9 cellular contexts compared by ENCODE assay signal in the genomic region with DNA sequence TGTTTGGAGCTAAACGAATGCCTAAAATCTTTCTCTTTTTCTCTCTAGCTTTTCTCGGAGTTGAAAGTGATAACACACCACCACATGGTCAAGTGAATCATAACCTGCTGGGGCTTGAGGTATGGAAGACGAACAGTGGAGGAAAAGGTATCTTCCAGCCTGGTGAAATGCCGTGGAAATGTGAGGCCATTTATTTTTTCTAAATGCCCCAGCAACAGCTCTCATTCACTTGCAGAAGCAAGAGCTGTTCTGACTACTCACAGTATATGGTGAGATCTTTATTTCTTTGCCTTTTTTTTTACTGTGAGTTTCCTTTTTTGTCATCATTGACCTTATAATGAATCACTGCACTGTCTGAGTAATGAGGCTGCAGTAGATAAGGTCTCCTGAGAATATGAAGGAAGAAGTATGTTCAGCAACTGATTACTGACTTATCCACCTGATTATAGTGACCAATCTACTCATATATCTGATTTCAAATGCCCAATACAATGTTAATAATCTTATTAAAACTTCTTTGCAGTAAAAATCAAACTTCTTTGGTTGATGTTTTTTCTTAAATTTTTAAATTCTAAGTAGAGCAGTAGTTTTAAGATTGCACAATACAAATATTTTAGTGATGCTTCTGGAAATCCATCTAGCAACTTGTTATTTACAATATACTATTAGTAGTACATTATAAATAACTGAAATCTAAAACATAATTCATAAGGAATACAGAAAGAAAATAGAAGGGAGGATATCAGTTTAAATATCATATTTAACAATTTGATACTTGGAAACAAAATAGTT.
A peak's percentile ranks its signal among the peaks of the same experiment; 100 is the strongest.
DNase-seq lines count a peak whose midpoint lies in the region; ATAC-seq and TF ChIP-seq lines count a peak whose summit lies in the region.
"Had no signal": no experiment of that assay in that cellular context is flagged by ENCODE, and none has a peak within 500 bp of the region (broad histone marks: within the 10 kb centered on the region; RNA-seq: fewer than 3 reads in every experiment).

No MANE protein-coding gene starts in this region.

- H3K4me1 Mint-ChIP-seq in activated CD8-positive, alpha-beta T cell treated with anti-CD3 and anti-CD28 coated beads for 36 hours (ENCODE audit: low read depth): no peaks in the 10 kb centered on the region
- no peaks in the 10 kb centered on the region for H3K4me1 Mint-ChIP-seq in activated CD8-positive, alpha-beta T cell treated with anti-CD3 and anti-CD28 coated beads, Interleukin-2, amount 10 ng/mL, durations not matched to agents 7 days and 5 days (ENCODE audit: low read depth)
- peaks cover 19% of the 10 kb centered on the region for H3K4me1 Mint-ChIP-seq in stimulated activated memory B cell treated with anti-CD40 and anti-IgM and Interleukin-4, amounts not matched to agents 10 μg/mL and 1 μg/mL and 100 μg/mL, for 72 hours

- intact Hi-C loops in activated CD8-positive, alpha-beta T cell treated with anti-CD3 and anti-CD28 coated beads for 36 hours (cut with micrococcal nuclease): no loop called here

- H3K36me3 Mint-ChIP-seq in activated CD8-positive, alpha-beta T cell treated with anti-CD3 and anti-CD28 coated beads for 36 hours (ENCODE audit: low read depth): no peaks in the 10 kb centered on the region
- no peaks in the 10 kb centered on the region for H3K36me3 Mint-ChIP-seq in activated CD8-positive, alpha-beta T cell treated with anti-CD3 and anti-CD28 coated beads, Interleukin-2, amount 10 ng/mL, durations not matched to agents 7 days and 5 days (ENCODE audit: low read depth)
- H3K36me3 Mint-ChIP-seq in stimulated activated memory B cell treated with anti-CD40 and anti-IgM and Interleukin-4, amounts not matched to agents 10 μg/mL and 1 μg/mL and 100 μg/mL, for 72 hours: no peaks in the 10 kb centered on the region

- TF ChIP-seq CTCF in activated CD8-positive, alpha-beta T cell treated with anti-CD3 and anti-CD28 coated beads for 36 hours (IDR thresholded peaks at IDR 0.05): no peak

- ATAC-seq in activated CD8-positive, alpha-beta T cell treated with anti-CD3 and anti-CD28 coated beads for 36 hours: peak; percentile 75
- no peak for ATAC-seq in activated CD8-positive, alpha-beta T cell treated with anti-CD3 and anti-CD28 coated beads, Interleukin-2, amount 10 ng/mL, durations not matched to agents 7 days and 5 days
- peak; percentile 88 for ATAC-seq in HG03064 (IDR thresholded peaks at IDR 0.05; ENCODE audit: low read depth, unreplicated experiment)
- ATAC-seq in stimulated activated memory B cell treated with anti-CD40 and anti-IgM and Interleukin-4, amounts not matched to agents 10 μg/mL and 1 μg/mL and 100 μg/mL, for 72 hours: peak; percentile 92

- POLR2A ChIA-PET in activated CD8-positive, alpha-beta T cell treated with anti-CD3 and anti-CD28 coated beads for 36 hours (lab: Charles Lee): interaction anchor here (0.6 kb wide), 1 partner anchor 61 kb away, joined by 3 read pairs; no protein-coding TSS in a partner anchor
- POLR2A ChIA-PET in activated CD8-positive, alpha-beta T cell treated with anti-CD3 and anti-CD28 coated beads, Interleukin-2, amount 10 ng/mL, durations not matched to agents 7 days and 5 days (lab: Charles Lee): no interaction called here

- H3K27me3 Mint-ChIP-seq in activated CD8-positive, alpha-beta T cell treated with anti-CD3 and anti-CD28 coated beads for 36 hours: no peaks in the 10 kb centered on the region
- H3K27me3 Mint-ChIP-seq in activated CD8-positive, alpha-beta T cell treated with anti-CD3 and anti-CD28 coated beads, Interleukin-2, amount 10 ng/mL, durations not matched to agents 7 days and 5 days (ENCODE audit: low read depth): no peaks in the 10 kb centered on the region
- no peaks in the 10 kb centered on the region for H3K27me3 Mint-ChIP-seq in stimulated activated memory B cell treated with anti-CD40 and anti-IgM and Interleukin-4, amounts not matched to agents 10 μg/mL and 1 μg/mL and 100 μg/mL, for 72 hours

- H3K4me3 Mint-ChIP-seq in activated CD8-positive, alpha-beta T cell treated with anti-CD3 and anti-CD28 coated beads for 36 hours: no peak overlapping the region
- no peak overlapping the region for H3K4me3 Mint-ChIP-seq in activated CD8-positive, alpha-beta T cell treated with anti-CD3 and anti-CD28 coated beads, Interleukin-2, amount 10 ng/mL, durations not matched to agents 7 days and 5 days
- peak overlapping the region; percentile 75 for H3K4me3 Mint-ChIP-seq in stimulated activated memory B cell treated with anti-CD40 and anti-IgM and Interleukin-4, amounts not matched to agents 10 μg/mL and 1 μg/mL and 100 μg/mL, for 72 hours

- DNase-seq in activated CD8-positive, alpha-beta T cell treated with anti-CD3 and anti-CD28 coated beads for 36 hours: no peak
- no peak for DNase-seq in activated CD8-positive, alpha-beta T cell treated with anti-CD3 and anti-CD28 coated beads, Interleukin-2, amount 10 ng/mL, durations not matched to agents 7 days and 5 days
- DNase-seq in AG08396 (ENCODE audit: low spot score): no peak
- no peak for DNase-seq in activated CD8-positive, alpha-beta memory T cell treated with anti-CD3 and anti-CD28 coated beads for 24 hours
- DNase-seq in NCI-H774 (lab: John Stamatoyannopoulos, UW): no peak

- H3K27ac Mint-ChIP-seq in activated CD8-positive, alpha-beta T cell treated with anti-CD3 and anti-CD28 coated beads for 36 hours: no peak overlapping the region
- no peak overlapping the region for H3K27ac Mint-ChIP-seq in activated CD8-positive, alpha-beta T cell treated with anti-CD3 and anti-CD28 coated beads, Interleukin-2, amount 10 ng/mL, durations not matched to agents 7 days and 5 days
- H3K27ac Mint-ChIP-seq in stimulated activated memory B cell treated with anti-CD40 and anti-IgM and Interleukin-4, amounts not matched to agents 10 μg/mL and 1 μg/mL and 100 μg/mL, for 72 hours: peak overlapping the region; percentile 90

- CTCF ChIA-PET in activated CD8-positive, alpha-beta T cell treated with anti-CD3 and anti-CD28 coated beads for 36 hours (lab: Charles Lee): no interaction called here
- CTCF ChIA-PET in activated CD8-positive, alpha-beta T cell treated with anti-CD3 and anti-CD28 coated beads, Interleukin-2, amount 10 ng/mL, durations not matched to agents 7 days and 5 days (lab: Charles Lee): interaction anchor here (0.8 kb wide), 1 partner anchor 14 kb away, joined by 3 read pairs; no protein-coding TSS in a partner anchor

- peak overlapping the region; percentile 36 for H3K27ac ChIP-seq in angular gyrus (ENCODE audit: low read depth, low read length)
- H3K27ac ChIP-seq: C4-2B had no signal

- no peaks in the 10 kb centered on the region for H3K9me3 Mint-ChIP-seq in activated CD8-positive, alpha-beta T cell treated with anti-CD3 and anti-CD28 coated beads for 36 hours
- H3K9me3 Mint-ChIP-seq in activated CD8-positive, alpha-beta T cell treated with anti-CD3 and anti-CD28 coated beads, Interleukin-2, amount 10 ng/mL, durations not matched to agents 7 days and 5 days (ENCODE audit: insufficient read depth): no peaks in the 10 kb centered on the region
- H3K9me3 Mint-ChIP-seq in stimulated activated memory B cell treated with anti-CD40 and anti-IgM and Interleukin-4, amounts not matched to agents 10 μg/mL and 1 μg/mL and 100 μg/mL, for 72 hours: no peaks in the 10 kb centered on the region
